34 cellular contexts compared by ENCODE assay signal in genomic region chr2:19435815-19436214, GRCh38.
DNase-seq lines count a peak whose midpoint lies in the region; TF ChIP-seq lines count a peak whose summit lies in the region.
"Had no signal": no experiment of that assay in that cellular context is flagged by ENCODE, and none has a peak within 500 bp of the region (broad histone marks: within the 10 kb centered on the region; RNA-seq: fewer than 3 reads in every experiment).

No MANE protein-coding gene starts in this region.

- H3K9me3 Mint-ChIP-seq in endothelial cell (ENCODE audit: unreplicated experiment) (no peaks in the 10 kb centered on the region), mesothelial cell of epicardium (no peaks in the 10 kb centered on the region)
- H3K9me3 Mint-ChIP-seq: activated naive CD8-positive, alpha-beta T cell treated with anti-CD3 and anti-CD28 coated beads, Interleukin-2, amount 50 U/mL, for 24 hours; H9; neural progenitor cell; stimulated activated memory B cell treated with anti-CD40 and anti-IgM and Interleukin-4, amounts not matched to agents 10 μg/mL and 1 μg/mL and 100 μg/mL, for 72 hours had no signal

- H3K4me1 Mint-ChIP-seq in endothelial cell (ENCODE audit: unreplicated experiment) (peaks cover 10% of the 10 kb centered on the region), mesothelial cell of epicardium (peaks cover 23% of the 10 kb centered on the region)
- H3K4me1 Mint-ChIP-seq: activated CD4-positive, alpha-beta T cell treated with anti-CD3 and anti-CD28 coated beads for 36 hours; activated naive CD8-positive, alpha-beta T cell treated with anti-CD3 and anti-CD28 coated beads, Interleukin-2, amount 50 U/mL, for 24 hours; CD14-positive monocyte; H9; neural progenitor cell; stimulated activated memory B cell treated with anti-CD40 and anti-IgM and Interleukin-4, amounts not matched to agents 10 μg/mL and 1 μg/mL and 100 μg/mL, for 72 hours had no signal

- H3K36me3 Mint-ChIP-seq in endothelial cell (ENCODE audit: low read depth, unreplicated experiment) (no peaks in the 10 kb centered on the region), mesothelial cell of epicardium (no peaks in the 10 kb centered on the region)
- H3K36me3 Mint-ChIP-seq: CD14-positive monocyte; neural progenitor cell; stimulated activated memory B cell treated with anti-CD40 and anti-IgM and Interleukin-4, amounts not matched to agents 10 μg/mL and 1 μg/mL and 100 μg/mL, for 72 hours had no signal

- DNase-seq in EH (ENCODE audit: low read depth) (peak; percentile 77), M059J (ENCODE audit: low read depth) (peak; percentile 2), endothelial cell (ENCODE audit: low spot score) (no peak), mesothelial cell of epicardium (ENCODE audit: low spot score in 2 of 2, unreplicated experiment in 2 of 2) (no peak), hippocampal formation (lab: John Stamatoyannopoulos, UW) (no peak), COR-L47 (lab: John Stamatoyannopoulos, UW) (no peak), DMS53 treated with DMSO at 0.1 percent for 48 hours (lab: John Stamatoyannopoulos, UW; ENCODE audit: unreplicated experiment) (no peak), NCI-H1694 (lab: John Stamatoyannopoulos, UW) (no peak)
- DNase-seq: activated CD4-positive, alpha-beta T cell treated with anti-CD3 and anti-CD28 coated beads for 36 hours; activated CD8-positive, alpha-beta memory T cell treated with anti-CD3 and anti-CD28 coated beads for 24 hours; activated gamma-delta T cell treated with Interleukin-2 at 50 U/mL for 16 hours; activated naive CD8-positive, alpha-beta T cell treated with anti-CD3 and anti-CD28 coated beads, Interleukin-2, amount 50 U/mL, for 24 hours; activated T-cell treated with anti-CD3 and anti-CD28 coated beads, Interleukin-2, amount 50 U/mL, for 1 hour; body of pancreas; cerebellar nuclear complex; dorsolateral prefrontal cortex; foreskin keratinocyte; H9; heart left ventricle; KBM-7; mammary epithelial cell; MM.1S; NCI-H1417 treated with DMSO at 0.1 percent for 48 hours; NCI-H2081 treated with DMSO at 0.1 percent for 48 hours; NCI-H446; NCI-H774; right lobe of liver; RPMI8226; stimulated activated CD4-positive, alpha-beta T cell treated with anti-CD3 and anti-CD28 coated beads, Interleukin-12 subunit alpha, Interleukin-12 subunit beta, amount 100 ng/mL, for 4 hours; stimulated activated CD4-positive, alpha-beta T cell treated with anti-CD3 and anti-CD28 coated beads, Interleukin-4, amount 100 ng/mL, for 4 hours; T-helper 2 cell had no signal

- H3K4me3 Mint-ChIP-seq in endothelial cell (ENCODE audit: unreplicated experiment) (no peak overlapping the region), mesothelial cell of epicardium (no peak overlapping the region)
- H3K4me3 Mint-ChIP-seq: activated CD4-positive, alpha-beta T cell treated with anti-CD3 and anti-CD28 coated beads for 36 hours; activated naive CD8-positive, alpha-beta T cell treated with anti-CD3 and anti-CD28 coated beads, Interleukin-2, amount 50 U/mL, for 24 hours; CD14-positive monocyte; H9; neural progenitor cell; stimulated activated memory B cell treated with anti-CD40 and anti-IgM and Interleukin-4, amounts not matched to agents 10 μg/mL and 1 μg/mL and 100 μg/mL, for 72 hours had no signal

- H3K27me3 Mint-ChIP-seq in endothelial cell (ENCODE audit: unreplicated experiment) (no peaks in the 10 kb centered on the region), mesothelial cell of epicardium (ENCODE audit: low read depth) (no peaks in the 10 kb centered on the region)

- H3K27ac Mint-ChIP-seq in endothelial cell (ENCODE audit: unreplicated experiment) = peak overlapping the region; percentile 48
- peak overlapping the region; percentile 55 for H3K27ac Mint-ChIP-seq in mesothelial cell of epicardium
- H3K27ac Mint-ChIP-seq: activated CD4-positive, alpha-beta T cell treated with anti-CD3 and anti-CD28 coated beads for 36 hours; activated naive CD8-positive, alpha-beta T cell treated with anti-CD3 and anti-CD28 coated beads, Interleukin-2, amount 50 U/mL, for 24 hours; CD14-positive monocyte; neural progenitor cell; stimulated activated memory B cell treated with anti-CD40 and anti-IgM and Interleukin-4, amounts not matched to agents 10 μg/mL and 1 μg/mL and 100 μg/mL, for 72 hours had no signal

- TF ChIP-seq CTCF in endothelial cell (IDR thresholded peaks at IDR 0.05; ENCODE audit: unreplicated experiment) (no peak), mesothelial cell of epicardium (IDR thresholded peaks at IDR 0.05; ENCODE audit: unreplicated experiment) (no peak)

Comparison
In these comparisons a context has a peak if more than half of its experiments do, and no peak if none do; other contexts are left out.
1. DNase-seq: peak in EH (single experiment) and M059J (single experiment); none in endothelial cell (single experiment), mesothelial cell of epicardium (0 of 2), hippocampal formation (0 of 2), COR-L47 (single experiment), DMS53 treated with DMSO at 0.1 percent for 48 hours (single experiment) and NCI-H1694 (single experiment).